Comparison of ENCODE assay signal across 9 cellular contexts in genomic region chr3:141828487-141829284, GRCh38. TPM values are rescaled to one million over a fixed set of nuclear protein-coding genes. Genes with fewer than 3 reads are reported as not detected.
A peak's percentile ranks its signal among the peaks of the same experiment; 100 is the strongest.
DNase-seq lines count a peak whose midpoint lies in the region; ATAC-seq and TF ChIP-seq lines count a peak whose summit lies in the region.
"Had no signal": no experiment of that assay in that cellular context is flagged by ENCODE, and none has a peak within 500 bp of the region (broad histone marks: within the 10 kb centered on the region; RNA-seq: fewer than 3 reads in every experiment).

No MANE protein-coding gene starts in this region.

- intact Hi-C loops in left ventricle myocardium inferior (cut with micrococcal nuclease) (no loop called here), posterior vena cava (cut with DNase I) (no loop called here)

- DNase-seq in NCI-H345 (lab: John Stamatoyannopoulos, UW): peak; percentile 8
- DNase-seq in NCI-H345 treated with DMSO at 0.1 percent for 48 hours (lab: John Stamatoyannopoulos, UW; ENCODE audit: unreplicated experiment): no peak
- DNase-seq in RWPE2 (ENCODE audit: low spot score): peak; percentile 69
- peak; percentile 30 for DNase-seq in left ventricle myocardium inferior
- peak; percentile 70 for DNase-seq in ureter (ENCODE audit: low spot score)
- DNase-seq in activated CD4-positive, alpha-beta T cell treated with anti-CD3 and anti-CD28 coated beads, Interleukin-2, amount 50 U/mL, for 4 hours: no peak
- no peak for DNase-seq in posterior vena cava (ENCODE audit: low spot score)
- DNase-seq: AML-193 had no signal

- H3K36me3 ChIP-seq in RWPE2 (ENCODE audit: low read depth) (no peaks in the 10 kb centered on the region), left ventricle myocardium inferior (no peaks in the 10 kb centered on the region)

- peak; percentile 67 for ATAC-seq in RWPE2 (ENCODE audit: low read depth)
- no peak for ATAC-seq in GM19467 (IDR thresholded peaks at IDR 0.05; ENCODE audit: unreplicated experiment)

- TF ChIP-seq CTCF in RWPE2 (IDR thresholded peaks at IDR 0.05; ENCODE audit: poor library complexity, severe bottlenecking): no peak
- TF ChIP-seq CTCF in left ventricle myocardium inferior (IDR thresholded peaks at IDR 0.05; ENCODE audit: borderline replicate concordance): no peak

- peaks cover 30% of the 10 kb centered on the region for H3K4me1 ChIP-seq in RWPE2 (ENCODE audit: insufficient read depth, poor library complexity, severe bottlenecking)
- H3K4me1 ChIP-seq in left ventricle myocardium inferior: peaks cover 10% of the 10 kb centered on the region

- H3K27me3 ChIP-seq in RWPE2 (ENCODE audit: insufficient read depth, poor library complexity, severe bottlenecking) (no peaks in the 10 kb centered on the region), left ventricle myocardium inferior (ENCODE audit: low read depth) (no peaks in the 10 kb centered on the region)

- H3K4me3 ChIP-seq in RWPE2 (ENCODE audit: severe bottlenecking) (no peak overlapping the region), left ventricle myocardium inferior (no peak overlapping the region)

- H3K9me3 ChIP-seq in RWPE2 (ENCODE audit: severe bottlenecking): no peaks in the 10 kb centered on the region
- H3K9me3 ChIP-seq in left ventricle myocardium inferior (replicated peaks): no peaks in the 10 kb centered on the region

- peak overlapping the region; percentile 78 for H3K27ac ChIP-seq in RWPE2 (ENCODE audit: poor library complexity, severe bottlenecking)
- no peak overlapping the region for H3K27ac ChIP-seq in left ventricle myocardium inferior (replicated peaks)

RNA-seq across cellular contexts. Expression of gene ATP1B3, which starts 47.8 kb away (rescaled TPM):
- total RNA-seq in left ventricle myocardium inferior (34.5 TPM), ureter (113 TPM), posterior vena cava (100 to 1,000 TPM; 119 to 127 TPM)

Comparison
In these comparisons a context has a peak if more than half of its experiments do, and no peak if none do; other contexts are left out.
1. DNase-seq: peak in NCI-H345 (single experiment), RWPE2 (single experiment), left ventricle myocardium inferior (single experiment) and ureter (single experiment); none in NCI-H345 treated with DMSO at 0.1 percent for 48 hours (single experiment), activated CD4-positive, alpha-beta T cell treated with anti-CD3 and anti-CD28 coated beads, Interleukin-2, amount 50 U/mL, for 4 hours (0 of 2) and posterior vena cava (single experiment).